17 cellular contexts compared by ENCODE assay signal in the genomic region with DNA sequence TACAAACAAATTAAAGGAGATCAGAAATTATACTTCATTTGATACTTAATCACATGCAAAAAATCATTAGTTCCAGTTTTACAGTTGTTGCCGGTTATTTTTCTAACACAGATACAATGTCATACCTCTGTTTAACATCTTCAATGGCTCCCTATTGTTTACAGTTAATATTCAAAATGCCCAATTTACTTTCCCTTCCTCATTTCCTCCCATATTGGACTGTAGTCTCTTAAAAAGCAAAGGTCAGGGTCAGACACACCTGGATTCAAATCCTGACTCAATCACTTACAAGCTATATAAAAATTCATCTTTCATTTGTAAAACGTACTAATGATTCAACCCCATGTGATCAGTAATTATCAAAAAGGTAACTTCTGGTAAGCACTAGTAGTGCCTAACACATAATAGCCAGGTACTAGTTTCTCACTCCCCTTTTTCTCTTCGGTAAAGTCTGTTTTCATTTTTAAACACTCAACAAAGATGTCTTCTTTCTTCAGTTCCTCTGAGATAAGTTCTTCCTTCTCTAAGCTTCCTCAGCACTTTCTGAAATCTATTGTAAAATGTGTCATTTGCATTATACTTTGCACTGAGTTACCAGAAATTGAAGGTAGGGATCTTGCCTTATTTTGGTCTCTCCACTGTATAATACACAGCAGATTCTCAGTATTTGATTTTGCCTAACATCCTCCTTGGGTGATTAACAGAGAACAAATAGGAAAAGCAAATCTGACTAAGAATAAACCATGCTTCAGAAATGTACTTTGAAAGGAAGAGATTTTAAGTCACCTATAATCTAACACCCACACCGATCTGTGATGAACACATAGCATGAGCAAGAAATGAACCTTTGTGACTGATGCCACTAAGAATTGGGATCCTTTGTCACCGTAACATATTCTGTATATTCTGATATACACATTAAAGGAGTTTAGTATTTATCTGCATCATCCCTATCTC. TPM values are rescaled to one million over a fixed set of nuclear protein-coding genes. Genes with fewer than 3 reads are reported as not detected.
DNase-seq lines count a peak whose midpoint lies in the region; TF ChIP-seq lines count a peak whose summit lies in the region.
"Had no signal": no experiment of that assay in that cellular context is flagged by ENCODE, and none has a peak within 500 bp of the region (broad histone marks: within the 10 kb centered on the region; RNA-seq: fewer than 3 reads in every experiment).

No MANE protein-coding gene starts in this region.

- H2AK5ac ChIP-seq in trophoblast cell (ENCODE audit: low read length) = no peak overlapping the region

- peak overlapping the region; percentile 11 for H3K4me3 Mint-ChIP-seq in activated T-cell treated with anti-CD3 and anti-CD28 coated beads, Interleukin-2, amount 50 U/mL, for 24 hours
- H3K4me3 Mint-ChIP-seq: mesothelial cell of epicardium had no signal

- no peak for DNase-seq in activated T-cell treated with anti-CD3 and anti-CD28 coated beads, Interleukin-2, amount 50 U/mL, for 24 hours
- DNase-seq in activated T-cell treated with anti-CD3 and anti-CD28 coated beads for 4 hours = no peak
- DNase-seq in caudate nucleus (lab: John Stamatoyannopoulos, UW) = no peak
- DNase-seq in trophoblast cell = no peak
- no peak for DNase-seq in posterior cingulate gyrus
- DNase-seq in NK-92 (lab: John Stamatoyannopoulos, UW; ENCODE audit: unreplicated experiment) = no peak
- no peak for DNase-seq in DMS114 treated with DMSO at 0.1 percent for 48 hours (lab: John Stamatoyannopoulos, UW; ENCODE audit: unreplicated experiment)
- DNase-seq: activated CD4-positive, alpha-beta T cell treated with anti-CD3 and anti-CD28 coated beads for 4 hours; anterior cingulate cortex; hypothalamus; NCI-H2029 treated with DMSO at 0.1 percent for 48 hours; NCI-H524 had no signal

- H3K79me2 ChIP-seq in OCI-LY3 (ENCODE audit: low read length) (peaks cover 99% of the 10 kb centered on the region), trophoblast cell (ENCODE audit: control insufficient read depth, insufficient read depth, low read length, poor library complexity) (peaks cover 11% of the 10 kb centered on the region)

- H2BK5ac ChIP-seq in trophoblast cell (ENCODE audit: low read depth, low read length, poor library complexity) = no peak overlapping the region

- H3K79me1 ChIP-seq in trophoblast cell (ENCODE audit: low read length) = no peaks in the 10 kb centered on the region

- H3K27ac ChIP-seq in OCI-LY3 (ENCODE audit: low read length) = peak overlapping the region; percentile 43
- peak overlapping the region; percentile 48 for H3K27ac ChIP-seq in caudate nucleus (ENCODE audit: low read depth, low read length)
- no peak overlapping the region for H3K27ac ChIP-seq in trophoblast cell (ENCODE audit: low read depth, low read length)
- H3K27ac ChIP-seq: right atrium auricular region, SJSA1, vagina had no signal

- H3K18ac ChIP-seq in trophoblast cell (ENCODE audit: low read length) = no peak overlapping the region

- no peak for TF ChIP-seq CTCF in OCI-LY3 (IDR thresholded peaks at IDR 0.05; ENCODE audit: low read depth, low read length)

- intact Hi-C loops in posterior cingulate gyrus (cut with DNase I) = no loop called here

- no peak overlapping the region for H3K9ac ChIP-seq in OCI-LY3 (ENCODE audit: low read length)
- H3K9ac ChIP-seq in trophoblast cell (ENCODE audit: low read length) = no peak overlapping the region

- H2BK12ac ChIP-seq in trophoblast cell (ENCODE audit: low read length) = no peak overlapping the region

- WGBS in trophoblast cell (ENCODE audit: extremely low coverage, insufficient coverage, insufficient read length) = no CpG with 5 or more reads among the region's 5 CpGs

- H3K27me3 ChIP-seq in OCI-LY3 (ENCODE audit: low read depth, low read length) (no peaks in the 10 kb centered on the region), trophoblast cell (ENCODE audit: insufficient read depth, low read length) (no peaks in the 10 kb centered on the region)
- H3K27me3 ChIP-seq: right atrium auricular region, SJSA1, vagina had no signal

- peaks cover 47% of the 10 kb centered on the region for H4K20me1 ChIP-seq in OCI-LY3 (ENCODE audit: insufficient read depth, low read length)

- H3K4me3 ChIP-seq in OCI-LY3 (ENCODE audit: low read length) (no peak overlapping the region), trophoblast cell (ENCODE audit: low read depth, low read length) (no peak overlapping the region)
- H3K4me3 ChIP-seq: right atrium auricular region, SJSA1, vagina had no signal

- H3K36me3 ChIP-seq in OCI-LY3 (replicated peaks; ENCODE audit: low read depth, low read length) = peaks cover 24% of the 10 kb centered on the region
- H3K36me3 ChIP-seq in trophoblast cell (ENCODE audit: control insufficient read depth in 1 of 2, insufficient read depth in 2 of 2, low read length in 2 of 2) = no peaks in the 10 kb centered on the region
- H3K36me3 ChIP-seq: right atrium auricular region, SJSA1, vagina had no signal

- no peak overlapping the region for H3K14ac ChIP-seq in trophoblast cell (ENCODE audit: low read length)

- no peak overlapping the region for H4K8ac ChIP-seq in trophoblast cell (ENCODE audit: low read depth, low read length)

- peak overlapping the region; percentile 46 for H3K4ac ChIP-seq in trophoblast cell (ENCODE audit: low read depth, low read length)

- H3K4me2 ChIP-seq in OCI-LY3 (ENCODE audit: low read length) (peak overlapping the region; percentile 29), trophoblast cell (ENCODE audit: low read length) (no peak overlapping the region)

- no peak overlapping the region for H4K91ac ChIP-seq in trophoblast cell (ENCODE audit: low read depth, low read length)

- peaks cover 13% of the 10 kb centered on the region for H3K9me3 Mint-ChIP-seq in activated T-cell treated with anti-CD3 and anti-CD28 coated beads, Interleukin-2, amount 50 U/mL, for 24 hours

- peaks cover 13% of the 10 kb centered on the region; the same call in 1 of the 2 replicates for H3K9me3 ChIP-seq in OCI-LY3 (ENCODE audit: insufficient read depth, low read length)
- peaks cover 2% of the 10 kb centered on the region for H3K9me3 ChIP-seq in trophoblast cell (ENCODE audit: insufficient read depth, low read depth, low read length)
- H3K9me3 ChIP-seq: SJSA1, vagina had no signal

- peak overlapping the region; percentile 78 for H3K27ac Mint-ChIP-seq in activated T-cell treated with anti-CD3 and anti-CD28 coated beads, Interleukin-2, amount 50 U/mL, for 24 hours
- H3K27ac Mint-ChIP-seq: mesothelial cell of epicardium had no signal

- H3K36me3 Mint-ChIP-seq in activated T-cell treated with anti-CD3 and anti-CD28 coated beads, Interleukin-2, amount 50 U/mL, for 24 hours (ENCODE audit: low read depth) = peaks cover 50% of the 10 kb centered on the region

- H3K23ac ChIP-seq in trophoblast cell (ENCODE audit: low read length) = no peak overlapping the region

- no peak overlapping the region for H2BK120ac ChIP-seq in trophoblast cell (ENCODE audit: insufficient read depth, low read length, poor library complexity)

- H4K12ac ChIP-seq in trophoblast cell (ENCODE audit: low read depth, low read length) = no peak overlapping the region

- H3K4me1 ChIP-seq in OCI-LY3 (ENCODE audit: low read length) = peaks cover 11% of the 10 kb centered on the region
- H3K4me1 ChIP-seq in trophoblast cell (ENCODE audit: control insufficient read depth in 1 of 2, insufficient read depth in 2 of 2, low read length in 2 of 2) = no peaks in the 10 kb centered on the region

- H2AFZ ChIP-seq in OCI-LY3 (ENCODE audit: low read depth, low read length) (no peak overlapping the region), trophoblast cell (ENCODE audit: insufficient read depth, low read length, poor library complexity) (no peak overlapping the region)

- peaks cover 54% of the 10 kb centered on the region for H3K4me1 Mint-ChIP-seq in activated T-cell treated with anti-CD3 and anti-CD28 coated beads, Interleukin-2, amount 50 U/mL, for 24 hours (ENCODE audit: low read depth)
- H3K4me1 Mint-ChIP-seq: mesothelial cell of epicardium had no signal

- no peaks in the 10 kb centered on the region for H3K27me3 Mint-ChIP-seq in activated T-cell treated with anti-CD3 and anti-CD28 coated beads, Interleukin-2, amount 50 U/mL, for 24 hours

RNA-seq across cellular contexts. Expression of a gene that starts 16.1 kb away (rescaled TPM):
- polyA plus RNA-seq in trophoblast cell (2013) = 26.4 and 28.2 TPM in 2 replicates
